ENCODE assay signal across 1 cellular context in the genomic region with DNA sequence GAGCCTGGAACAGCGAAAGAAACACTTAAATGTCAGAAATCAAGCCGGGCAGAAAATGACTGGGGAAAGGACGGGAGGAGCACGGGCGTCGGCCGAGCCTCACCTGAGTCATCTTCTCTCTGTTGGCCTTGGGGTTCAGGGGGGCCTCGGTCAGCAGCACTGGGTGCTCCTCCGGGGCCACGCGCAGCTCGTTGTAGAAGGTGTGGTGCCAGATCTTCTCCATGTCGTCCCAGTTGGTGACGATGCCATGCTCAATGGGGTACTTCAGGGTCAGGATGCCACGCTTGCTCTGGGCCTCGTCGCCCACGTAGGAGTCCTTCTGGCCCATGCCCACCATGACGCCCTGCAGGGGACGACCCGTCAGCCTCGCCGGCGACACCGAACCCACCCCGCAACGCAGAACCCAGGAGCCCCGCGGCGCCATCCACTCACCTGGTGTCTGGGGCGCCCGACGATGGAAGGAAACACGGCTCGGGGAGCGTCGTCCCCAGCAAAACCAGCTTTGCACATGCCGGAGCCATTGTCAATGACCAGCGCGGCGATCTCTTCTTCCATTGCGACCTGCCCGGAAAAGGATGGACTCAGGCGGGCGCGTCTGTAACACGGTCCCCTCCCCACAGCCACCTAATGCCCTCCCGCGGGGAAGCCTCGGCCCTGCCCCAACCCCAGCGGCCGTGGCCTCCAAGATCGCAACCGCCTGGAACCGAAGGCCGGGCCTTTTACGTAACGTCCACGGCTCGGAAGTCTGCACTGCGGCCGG.
A peak's percentile ranks its signal among the peaks of the same experiment; 100 is the strongest.
TF ChIP-seq lines count a peak whose summit lies in the region.

No MANE protein-coding gene starts in this region.

TF ChIP-seq in GM12878, 131 proteins besides CTCF, POLR2A, EP300 and RAD21 (continued from another document and continues in another):
- TF ChIP-seq, protein P1, sequence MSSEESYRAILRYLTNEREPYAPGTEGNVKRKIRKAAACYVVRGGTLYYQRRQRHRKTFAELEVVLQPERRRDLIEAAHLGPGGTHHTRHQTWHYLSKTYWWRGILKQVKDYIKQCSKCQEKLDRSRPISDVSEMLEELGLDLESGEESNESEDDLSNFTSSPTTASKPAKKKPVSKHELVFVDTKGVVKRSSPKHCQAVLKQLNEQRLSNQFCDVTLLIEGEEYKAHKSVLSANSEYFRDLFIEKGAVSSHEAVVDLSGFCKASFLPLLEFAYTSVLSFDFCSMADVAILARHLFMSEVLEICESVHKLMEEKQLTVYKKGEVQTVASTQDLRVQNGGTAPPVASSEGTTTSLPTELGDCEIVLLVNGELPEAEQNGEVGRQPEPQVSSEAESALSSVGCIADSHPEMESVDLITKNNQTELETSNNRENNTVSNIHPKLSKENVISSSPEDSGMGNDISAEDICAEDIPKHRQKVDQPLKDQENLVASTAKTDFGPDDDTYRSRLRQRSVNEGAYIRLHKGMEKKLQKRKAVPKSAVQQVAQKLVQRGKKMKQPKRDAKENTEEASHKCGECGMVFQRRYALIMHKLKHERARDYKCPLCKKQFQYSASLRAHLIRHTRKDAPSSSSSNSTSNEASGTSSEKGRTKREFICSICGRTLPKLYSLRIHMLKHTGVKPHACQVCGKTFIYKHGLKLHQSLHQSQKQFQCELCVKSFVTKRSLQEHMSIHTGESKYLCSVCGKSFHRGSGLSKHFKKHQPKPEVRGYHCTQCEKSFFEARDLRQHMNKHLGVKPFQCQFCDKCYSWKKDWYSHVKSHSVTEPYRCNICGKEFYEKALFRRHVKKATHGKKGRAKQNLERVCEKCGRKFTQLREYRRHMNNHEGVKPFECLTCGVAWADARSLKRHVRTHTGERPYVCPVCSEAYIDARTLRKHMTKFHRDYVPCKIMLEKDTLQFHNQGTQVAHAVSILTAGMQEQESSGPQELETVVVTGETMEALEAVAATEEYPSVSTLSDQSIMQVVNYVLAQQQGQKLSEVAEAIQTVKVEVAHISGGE (CRISPR knock-in tag; IDR thresholded peaks at IDR 0.05), result peak; percentile 13; the same call in 1 of the 2 replicates
- TF ChIP-seq, protein P2, sequence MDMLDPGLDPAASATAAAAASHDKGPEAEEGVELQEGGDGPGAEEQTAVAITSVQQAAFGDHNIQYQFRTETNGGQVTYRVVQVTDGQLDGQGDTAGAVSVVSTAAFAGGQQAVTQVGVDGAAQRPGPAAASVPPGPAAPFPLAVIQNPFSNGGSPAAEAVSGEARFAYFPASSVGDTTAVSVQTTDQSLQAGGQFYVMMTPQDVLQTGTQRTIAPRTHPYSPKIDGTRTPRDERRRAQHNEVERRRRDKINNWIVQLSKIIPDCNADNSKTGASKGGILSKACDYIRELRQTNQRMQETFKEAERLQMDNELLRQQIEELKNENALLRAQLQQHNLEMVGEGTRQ (IDR thresholded peaks at IDR 0.05; ENCODE audit: borderline replicate concordance, low read depth, low read length), result no peak
- TF ChIP-seq PML (IDR thresholded peaks at IDR 0.05; ENCODE audit: low read length), result no peak
- no peak for TF ChIP-seq FOXM1 (IDR thresholded peaks at IDR 0.05; ENCODE audit: low read depth, low read length)
- no peak for TF ChIP-seq JUNB (IDR thresholded peaks at IDR 0.05)
- TF ChIP-seq, protein P3, sequence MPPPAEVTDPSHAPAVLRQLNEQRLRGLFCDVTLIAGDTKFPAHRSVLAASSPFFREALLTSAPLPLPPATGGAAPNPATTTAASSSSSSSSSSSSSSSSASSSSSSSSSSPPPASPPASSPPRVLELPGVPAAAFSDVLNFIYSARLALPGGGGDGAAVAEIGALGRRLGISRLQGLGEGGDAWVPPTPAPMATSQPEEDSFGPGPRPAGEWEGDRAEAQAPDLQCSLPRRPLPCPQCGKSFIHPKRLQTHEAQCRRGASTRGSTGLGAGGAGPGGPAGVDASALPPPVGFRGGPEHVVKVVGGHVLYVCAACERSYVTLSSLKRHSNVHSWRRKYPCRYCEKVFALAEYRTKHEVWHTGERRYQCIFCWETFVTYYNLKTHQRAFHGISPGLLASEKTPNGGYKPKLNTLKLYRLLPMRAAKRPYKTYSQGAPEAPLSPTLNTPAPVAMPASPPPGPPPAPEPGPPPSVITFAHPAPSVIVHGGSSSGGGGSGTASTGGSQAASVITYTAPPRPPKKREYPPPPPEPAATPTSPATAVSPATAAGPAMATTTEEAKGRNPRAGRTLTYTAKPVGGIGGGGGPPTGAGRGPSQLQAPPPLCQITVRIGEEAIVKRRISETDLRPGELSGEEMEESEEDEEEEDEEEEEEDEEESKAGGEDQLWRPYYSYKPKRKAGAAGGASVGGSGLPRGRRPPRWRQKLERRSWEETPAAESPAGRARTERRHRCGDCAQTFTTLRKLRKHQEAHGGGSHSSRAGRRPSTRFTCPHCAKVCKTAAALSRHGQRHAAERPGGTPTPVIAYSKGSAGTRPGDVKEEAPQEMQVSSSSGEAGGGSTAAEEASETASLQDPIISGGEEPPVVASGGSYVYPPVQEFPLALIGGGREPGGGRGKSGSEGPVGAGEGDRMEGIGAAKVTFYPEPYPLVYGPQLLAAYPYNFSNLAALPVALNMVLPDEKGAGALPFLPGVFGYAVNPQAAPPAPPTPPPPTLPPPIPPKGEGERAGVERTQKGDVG (CRISPR knock-in tag; IDR thresholded peaks at IDR 0.05), result no peak
- no peak for TF ChIP-seq SIX5 (IDR thresholded peaks at IDR 0.05; ENCODE audit: low read depth, low read length, severe bottlenecking)
- no peak for TF ChIP-seq ZZZ3 (IDR thresholded peaks at IDR 0.05; ENCODE audit: control insufficient read depth, insufficient read length, low read depth)
- no peak for TF ChIP-seq SRF (IDR thresholded peaks at IDR 0.05; ENCODE audit: low read depth in 2 of 2, low read length in 2 of 2)
- no peak for TF ChIP-seq CEBPB (IDR thresholded peaks at IDR 0.05; ENCODE audit: borderline replicate concordance in 1 of 2, low read depth in 2 of 2, low read length in 2 of 2)
- no peak for TF ChIP-seq ZNF622 (IDR thresholded peaks at IDR 0.05)
- TF ChIP-seq PAX5 (IDR thresholded peaks at IDR 0.05; ENCODE audit: borderline replicate concordance, low read depth, low read length), result no peak
- TF ChIP-seq, protein P4, sequence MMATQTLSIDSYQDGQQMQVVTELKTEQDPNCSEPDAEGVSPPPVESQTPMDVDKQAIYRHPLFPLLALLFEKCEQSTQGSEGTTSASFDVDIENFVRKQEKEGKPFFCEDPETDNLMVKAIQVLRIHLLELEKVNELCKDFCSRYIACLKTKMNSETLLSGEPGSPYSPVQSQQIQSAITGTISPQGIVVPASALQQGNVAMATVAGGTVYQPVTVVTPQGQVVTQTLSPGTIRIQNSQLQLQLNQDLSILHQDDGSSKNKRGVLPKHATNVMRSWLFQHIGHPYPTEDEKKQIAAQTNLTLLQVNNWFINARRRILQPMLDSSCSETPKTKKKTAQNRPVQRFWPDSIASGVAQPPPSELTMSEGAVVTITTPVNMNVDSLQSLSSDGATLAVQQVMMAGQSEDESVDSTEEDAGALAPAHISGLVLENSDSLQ (IDR thresholded peaks at IDR 0.05), result no peak
- TF ChIP-seq, protein P5, sequence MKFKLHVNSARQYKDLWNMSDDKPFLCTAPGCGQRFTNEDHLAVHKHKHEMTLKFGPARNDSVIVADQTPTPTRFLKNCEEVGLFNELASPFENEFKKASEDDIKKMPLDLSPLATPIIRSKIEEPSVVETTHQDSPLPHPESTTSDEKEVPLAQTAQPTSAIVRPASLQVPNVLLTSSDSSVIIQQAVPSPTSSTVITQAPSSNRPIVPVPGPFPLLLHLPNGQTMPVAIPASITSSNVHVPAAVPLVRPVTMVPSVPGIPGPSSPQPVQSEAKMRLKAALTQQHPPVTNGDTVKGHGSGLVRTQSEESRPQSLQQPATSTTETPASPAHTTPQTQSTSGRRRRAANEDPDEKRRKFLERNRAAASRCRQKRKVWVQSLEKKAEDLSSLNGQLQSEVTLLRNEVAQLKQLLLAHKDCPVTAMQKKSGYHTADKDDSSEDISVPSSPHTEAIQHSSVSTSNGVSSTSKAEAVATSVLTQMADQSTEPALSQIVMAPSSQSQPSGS (IDR thresholded peaks at IDR 0.05; ENCODE audit: low read length), result no peak
- no peak for TF ChIP-seq SREBF2 (IDR thresholded peaks at IDR 0.05; ENCODE audit: low read length)
- TF ChIP-seq BMI1 (IDR thresholded peaks at IDR 0.05; ENCODE audit: borderline replicate concordance), result peak; percentile 51; the same call in 1 of the 2 replicates
- TF ChIP-seq ATF7 (IDR thresholded peaks at IDR 0.05; ENCODE audit: low read depth), result no peak
- no peak for TF ChIP-seq EED (IDR thresholded peaks at IDR 0.05; ENCODE audit: low read depth)
- 0 out of 2 replicates have a peak, but pooled peaks have one; percentile 8 for TF ChIP-seq GATAD2B (conservative IDR thresholded peaks at IDR 0.05; ENCODE audit: low read depth)
- no peak for TF ChIP-seq CHD1 (IDR thresholded peaks at IDR 0.05; ENCODE audit: low read depth, low read length)
- TF ChIP-seq KDM1A (IDR thresholded peaks at IDR 0.05; ENCODE audit: borderline replicate concordance), result no peak
- TF ChIP-seq TCF3 (IDR thresholded peaks at IDR 0.05; ENCODE audit: borderline replicate concordance, insufficient read depth, low read depth, low read length), result 0 out of 2 replicates have a peak, but pooled peaks have one; percentile 2
- TF ChIP-seq, protein P6, sequence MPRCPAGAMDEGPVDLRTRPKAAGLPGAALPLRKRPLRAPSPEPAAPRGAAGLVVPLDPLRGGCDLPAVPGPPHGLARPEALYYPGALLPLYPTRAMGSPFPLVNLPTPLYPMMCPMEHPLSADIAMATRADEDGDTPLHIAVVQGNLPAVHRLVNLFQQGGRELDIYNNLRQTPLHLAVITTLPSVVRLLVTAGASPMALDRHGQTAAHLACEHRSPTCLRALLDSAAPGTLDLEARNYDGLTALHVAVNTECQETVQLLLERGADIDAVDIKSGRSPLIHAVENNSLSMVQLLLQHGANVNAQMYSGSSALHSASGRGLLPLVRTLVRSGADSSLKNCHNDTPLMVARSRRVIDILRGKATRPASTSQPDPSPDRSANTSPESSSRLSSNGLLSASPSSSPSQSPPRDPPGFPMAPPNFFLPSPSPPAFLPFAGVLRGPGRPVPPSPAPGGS (IDR thresholded peaks at IDR 0.05; ENCODE audit: borderline replicate concordance, insufficient read depth, low read depth, low read length, poor library complexity, severe bottlenecking), result no peak
- no peak for TF ChIP-seq KLF5 (IDR thresholded peaks at IDR 0.05; ENCODE audit: partially characterized antibody)
- no peak for TF ChIP-seq ZSCAN29 (IDR thresholded peaks at IDR 0.05)
- TF ChIP-seq SMAD5 (IDR thresholded peaks at IDR 0.05; ENCODE audit: low read depth), result no peak
- no peak for TF ChIP-seq YBX1 (IDR thresholded peaks at IDR 0.05)
- TF ChIP-seq, protein P7, sequence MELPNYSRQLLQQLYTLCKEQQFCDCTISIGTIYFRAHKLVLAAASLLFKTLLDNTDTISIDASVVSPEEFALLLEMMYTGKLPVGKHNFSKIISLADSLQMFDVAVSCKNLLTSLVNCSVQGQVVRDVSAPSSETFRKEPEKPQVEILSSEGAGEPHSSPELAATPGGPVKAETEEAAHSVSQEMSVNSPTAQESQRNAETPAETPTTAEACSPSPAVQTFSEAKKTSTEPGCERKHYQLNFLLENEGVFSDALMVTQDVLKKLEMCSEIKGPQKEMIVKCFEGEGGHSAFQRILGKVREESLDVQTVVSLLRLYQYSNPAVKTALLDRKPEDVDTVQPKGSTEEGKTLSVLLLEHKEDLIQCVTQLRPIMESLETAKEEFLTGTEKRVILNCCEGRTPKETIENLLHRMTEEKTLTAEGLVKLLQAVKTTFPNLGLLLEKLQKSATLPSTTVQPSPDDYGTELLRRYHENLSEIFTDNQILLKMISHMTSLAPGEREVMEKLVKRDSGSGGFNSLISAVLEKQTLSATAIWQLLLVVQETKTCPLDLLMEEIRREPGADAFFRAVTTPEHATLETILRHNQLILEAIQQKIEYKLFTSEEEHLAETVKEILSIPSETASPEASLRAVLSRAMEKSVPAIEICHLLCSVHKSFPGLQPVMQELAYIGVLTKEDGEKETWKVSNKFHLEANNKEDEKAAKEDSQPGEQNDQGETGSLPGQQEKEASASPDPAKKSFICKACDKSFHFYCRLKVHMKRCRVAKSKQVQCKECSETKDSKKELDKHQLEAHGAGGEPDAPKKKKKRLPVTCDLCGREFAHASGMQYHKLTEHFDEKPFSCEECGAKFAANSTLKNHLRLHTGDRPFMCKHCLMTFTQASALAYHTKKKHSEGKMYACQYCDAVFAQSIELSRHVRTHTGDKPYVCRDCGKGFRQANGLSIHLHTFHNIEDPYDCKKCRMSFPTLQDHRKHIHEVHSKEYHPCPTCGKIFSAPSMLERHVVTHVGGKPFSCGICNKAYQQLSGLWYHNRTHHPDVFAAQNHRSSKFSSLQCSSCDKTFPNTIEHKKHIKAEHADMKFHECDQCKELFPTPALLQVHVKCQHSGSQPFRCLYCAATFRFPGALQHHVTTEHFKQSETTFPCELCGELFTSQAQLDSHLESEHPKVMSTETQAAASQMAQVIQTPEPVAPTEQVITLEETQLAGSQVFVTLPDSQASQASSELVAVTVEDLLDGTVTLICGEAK (IDR thresholded peaks at IDR 0.05; ENCODE audit: borderline replicate concordance), result no peak
- no peak for TF ChIP-seq SMC3 (IDR thresholded peaks at IDR 0.05; ENCODE audit: borderline replicate concordance, low read length)
- TF ChIP-seq KAT2A (conservative IDR thresholded peaks at IDR 0.05; ENCODE audit: control insufficient read depth, low read depth, low read length), result no peak
- TF ChIP-seq FOXK2 (IDR thresholded peaks at IDR 0.05), result no peak
- TF ChIP-seq NR2C1 (IDR thresholded peaks at IDR 0.05), result no peak
- TF ChIP-seq, protein P8, sequence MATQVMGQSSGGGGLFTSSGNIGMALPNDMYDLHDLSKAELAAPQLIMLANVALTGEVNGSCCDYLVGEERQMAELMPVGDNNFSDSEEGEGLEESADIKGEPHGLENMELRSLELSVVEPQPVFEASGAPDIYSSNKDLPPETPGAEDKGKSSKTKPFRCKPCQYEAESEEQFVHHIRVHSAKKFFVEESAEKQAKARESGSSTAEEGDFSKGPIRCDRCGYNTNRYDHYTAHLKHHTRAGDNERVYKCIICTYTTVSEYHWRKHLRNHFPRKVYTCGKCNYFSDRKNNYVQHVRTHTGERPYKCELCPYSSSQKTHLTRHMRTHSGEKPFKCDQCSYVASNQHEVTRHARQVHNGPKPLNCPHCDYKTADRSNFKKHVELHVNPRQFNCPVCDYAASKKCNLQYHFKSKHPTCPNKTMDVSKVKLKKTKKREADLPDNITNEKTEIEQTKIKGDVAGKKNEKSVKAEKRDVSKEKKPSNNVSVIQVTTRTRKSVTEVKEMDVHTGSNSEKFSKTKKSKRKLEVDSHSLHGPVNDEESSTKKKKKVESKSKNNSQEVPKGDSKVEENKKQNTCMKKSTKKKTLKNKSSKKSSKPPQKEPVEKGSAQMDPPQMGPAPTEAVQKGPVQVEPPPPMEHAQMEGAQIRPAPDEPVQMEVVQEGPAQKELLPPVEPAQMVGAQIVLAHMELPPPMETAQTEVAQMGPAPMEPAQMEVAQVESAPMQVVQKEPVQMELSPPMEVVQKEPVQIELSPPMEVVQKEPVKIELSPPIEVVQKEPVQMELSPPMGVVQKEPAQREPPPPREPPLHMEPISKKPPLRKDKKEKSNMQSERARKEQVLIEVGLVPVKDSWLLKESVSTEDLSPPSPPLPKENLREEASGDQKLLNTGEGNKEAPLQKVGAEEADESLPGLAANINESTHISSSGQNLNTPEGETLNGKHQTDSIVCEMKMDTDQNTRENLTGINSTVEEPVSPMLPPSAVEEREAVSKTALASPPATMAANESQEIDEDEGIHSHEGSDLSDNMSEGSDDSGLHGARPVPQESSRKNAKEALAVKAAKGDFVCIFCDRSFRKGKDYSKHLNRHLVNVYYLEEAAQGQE (IDR thresholded peaks at IDR 0.05; ENCODE audit: low read depth, low read length), result no peak
- TF ChIP-seq FOS (IDR thresholded peaks at IDR 0.05; ENCODE audit: borderline replicate concordance, extremely low read depth, insufficient read length), result no peak
- no peak for TF ChIP-seq NFYA (IDR thresholded peaks at IDR 0.05; ENCODE audit: borderline replicate concordance, low read depth, low read length)
- no peak for TF ChIP-seq PAX8 (IDR thresholded peaks at IDR 0.05)
- TF ChIP-seq SREBF1 (IDR thresholded peaks at IDR 0.05; ENCODE audit: low read length), result no peak
- TF ChIP-seq EGR1 (IDR thresholded peaks at IDR 0.05; ENCODE audit: borderline replicate concordance in 1 of 2, low read depth in 2 of 2, low read length in 2 of 2), result 0 out of 3 replicates have a peak, but pooled peaks of 1 of the 2 experiments have one; percentile 1
- TF ChIP-seq TBL1XR1 (IDR thresholded peaks at IDR 0.05; ENCODE audit: low read depth, low read length), result no peak
